Comparison of ENCODE assay signal across 13 cellular contexts in genomic region chr4:38519671-38520070, GRCh38.
"Had no signal": no experiment of that assay in that cellular context is flagged by ENCODE, and none has a peak within 500 bp of the region (broad histone marks: within the 10 kb centered on the region; RNA-seq: fewer than 3 reads in every experiment).

No MANE protein-coding gene starts in this region.

- ATAC-seq: activated CD4-positive, CD25-positive, alpha-beta regulatory T cell treated with anti-CD3 and anti-CD28 coated beads, Interleukin-2, amount 50 U/mL, for 24 hours; gastroesophageal sphincter; natural killer cell treated with Interleukin-12 subunit alpha and Interleukin-12 subunit beta and Interleukin-15 and Interleukin-18, amount 100 ng/mL, for 72 hours had no signal

- H3K4me3 ChIP-seq: adrenal gland, cardiac muscle cell, gastroesophageal sphincter, stomach, thoracic aorta had no signal

- H3K4me1 ChIP-seq: adrenal gland, gastroesophageal sphincter had no signal

- DNase-seq: activated CD4-positive, alpha-beta T cell treated with anti-CD3 and anti-CD28 coated beads, Interleukin-2, amount 50 U/mL, for 1 hour; activated CD8-positive, alpha-beta memory T cell treated with anti-CD3 and anti-CD28 coated beads for 24 hours; activated naive CD4-positive, alpha-beta T cell treated with Interleukin-2 at 50 U/mL for 16 hours; adrenal gland; erythroblast; stimulated activated CD4-positive, alpha-beta T cell treated with anti-CD3 and anti-CD28 coated beads, Interleukin-1b, Interleukin-23, amount 100 ng/mL, for 48 hours; stomach; SW 1271 had no signal

- H3K27me3 ChIP-seq: adrenal gland, cardiac muscle cell, gastroesophageal sphincter, stomach had no signal

- H3K36me3 ChIP-seq: adrenal gland, cardiac muscle cell, gastroesophageal sphincter, stomach, thoracic aorta had no signal

- H3K9me3 ChIP-seq: adrenal gland, gastroesophageal sphincter, stomach, thoracic aorta had no signal

- H3K27ac ChIP-seq: adrenal gland, cardiac muscle cell, gastroesophageal sphincter, stomach, thoracic aorta had no signal
